ENCODE assay signal across 15 cellular contexts in the genomic region with DNA sequence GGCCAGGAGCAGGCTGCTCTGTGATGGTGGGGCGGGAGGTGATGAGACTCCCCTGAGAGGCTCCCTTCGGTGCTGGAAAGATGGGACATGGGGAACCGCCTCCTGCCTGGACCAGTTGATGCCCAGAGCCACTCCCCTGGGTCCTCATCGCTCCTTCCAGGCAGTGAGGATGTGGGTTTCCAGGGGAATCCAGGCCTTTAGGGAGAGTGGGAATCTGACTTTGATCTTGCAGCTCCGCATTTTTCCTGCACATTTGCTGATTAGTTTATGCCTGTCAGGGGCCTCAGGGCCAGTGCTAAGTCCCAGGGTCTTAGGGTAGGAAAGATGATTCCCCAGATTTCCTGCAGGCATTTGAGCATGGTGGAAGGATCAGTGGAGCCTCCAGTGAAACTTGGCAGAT. TPM values are rescaled to one million over a fixed set of nuclear protein-coding genes. Genes with fewer than 3 reads are reported as not detected.
DNase-seq lines count a peak whose midpoint lies in the region; ATAC-seq, FAIRE-seq and TF ChIP-seq lines count a peak whose summit lies in the region.
"Not testable (repeated sequence)": the region's sequence is repeated elsewhere in the genome, so short reads cannot be mapped to it uniquely, and the experiment has no call there.
"Had no signal": no experiment of that assay in that cellular context is flagged by ENCODE, and none has a peak within 500 bp of the region (broad histone marks: within the 10 kb centered on the region; RNA-seq: fewer than 3 reads in every experiment).

No MANE protein-coding gene starts in this region.

- not testable (repeated sequence) for H3F3A ChIP-seq in GM23338 (replicated peaks; ENCODE audit: low read depth)

- POLR2A ChIA-PET in A549 (lab: Yijun Ruan, JAX); HepG2 (lab: Yijun Ruan, JAX): not testable (repeated sequence)

- FAIRE-seq in A549 (lab: Jason Lieb, UNC), result not testable (repeated sequence)
- FAIRE-seq in bronchial epithelial cell (lab: Jason Lieb, UNC) (peak; percentile 99), keratinocyte (lab: Jason Lieb, UNC) (peak; percentile 59), HepG2 (lab: Jason Lieb, UNC) (peak; percentile 60)

- not testable (repeated sequence) for H4K20me1 ChIP-seq in GM23338 (replicated peaks; ENCODE audit: insufficient read depth); Karpas-422 (ENCODE audit: insufficient read depth, low read depth, low read length); keratinocyte (ENCODE audit: control insufficient read depth, extremely low read depth, insufficient read depth, low read length); HepG2 (ENCODE audit: insufficient read depth, low read length)

- intact Hi-C loops in HepG2 (cut with micrococcal nuclease; ENCODE audit: unreplicated experiment), result loop anchor here (5.0 kb wide), 1 partner anchor 184 kb away; no protein-coding TSS in a partner anchor

- H3K79me2 ChIP-seq in GM23338 (replicated peaks; ENCODE audit: insufficient read depth); Karpas-422 (ENCODE audit: low read length); keratinocyte (ENCODE audit: control insufficient read depth, insufficient read depth, low read length); HepG2 (ENCODE audit: insufficient read depth, low read length): not testable (repeated sequence)

- 69% methylated on average over 4 of the region's 5 CpGs for WGBS in A549 (ENCODE audit: missing lambda C conversion rate)
- WGBS in HepG2 (ENCODE audit: low lambda C conversion rate), result 0% methylated on average over 1 of the region's 5 CpGs

- H3K36me3 ChIP-seq in GM23338 (ENCODE audit: insufficient read depth); Karpas-422 (ENCODE audit: insufficient read depth, low read length); SJCRH30; bronchial epithelial cell (ENCODE audit: control insufficient read depth, insufficient read depth, low read length); keratinocyte (ENCODE audit: control insufficient read depth in 2 of 2, extremely low read depth in 1 of 2, insufficient read depth in 2 of 2, low read length in 2 of 2); HepG2 (replicated peaks in 1 of 2; ENCODE audit: control insufficient read depth in 1 of 2, insufficient read depth in 2 of 2, low read length in 2 of 2): not testable (repeated sequence)

- not testable (repeated sequence) for H3K4me1 Mint-ChIP-seq in GM23338; type B pancreatic cell (ENCODE audit: unreplicated experiment)

- TF ChIP-seq POLR2A in A549 (IDR thresholded peaks at IDR 0.05; ENCODE audit: low read length); HepG2 (IDR thresholded peaks at IDR 0.05; ENCODE audit: insufficient read depth in 1 of 2, low read depth in 2 of 2, low read length in 2 of 2): not testable (repeated sequence)

- not testable (repeated sequence) for H3K27me3 ChIP-seq in GM23338 (ENCODE audit: insufficient read depth); Karpas-422 (ENCODE audit: low read length); SJCRH30; bronchial epithelial cell (ENCODE audit: control insufficient read depth, insufficient read depth, low read length)
- H3K27me3 ChIP-seq in keratinocyte (ENCODE audit: control insufficient read depth, extremely low read depth, insufficient read depth, low read length) (peaks cover 27% of the 10 kb centered on the region), HepG2 (ENCODE audit: control insufficient read depth in 1 of 2, insufficient read depth in 2 of 2, low read length in 2 of 2) (peaks cover 1 to 19% of the 10 kb centered on the region in 2 experiments; a peak in 2 of 5 replicates)

- H3K4me3 ChIP-seq in A549; GM23338; Karpas-422 (ENCODE audit: low read length); SJCRH30; bronchial epithelial cell (ENCODE audit: low read depth, low read length); keratinocyte (ENCODE audit: control insufficient read depth in 2 of 3, extremely low read depth in 1 of 3, insufficient read depth in 2 of 3, low read depth in 1 of 3, low read length in 3 of 3); HepG2 (replicated peaks in 1 of 3; ENCODE audit: insufficient read depth in 1 of 3, low read depth in 2 of 3, low read length in 3 of 3): not testable (repeated sequence)

- not testable (repeated sequence) for H3K9me1 ChIP-seq in keratinocyte (ENCODE audit: control insufficient read depth, extremely low read depth, insufficient read depth, low read length)

- DNase-seq in A549 (ENCODE audit: low read depth in 1 of 2, low spot score in 1 of 2); GM23338 (ENCODE audit: low spot score); bronchial epithelial cell (ENCODE audit: low read depth); keratinocyte (ENCODE audit: low read depth, low spot score); HepG2 (ENCODE audit: low spot score): not testable (repeated sequence)
- DNase-seq in Karpas-422 (peak; percentile 6), SJCRH30 (peak; percentile 83 to 91), type B pancreatic cell (ENCODE audit: extremely low spot score, unreplicated experiment) (peak; percentile 43)

- TF ChIP-seq EP300 in A549 (IDR thresholded peaks at IDR 0.05); HepG2 (IDR thresholded peaks at IDR 0.05; ENCODE audit: low read depth in 2 of 2, low read length in 2 of 2); HepG2 (CRISPR knock-in tag; IDR thresholded peaks at IDR 0.05; ENCODE audit: borderline replicate concordance): not testable (repeated sequence)

- H3K27ac Mint-ChIP-seq in GM23338, type B pancreatic cell: not testable (repeated sequence)

- H3K36me3 Mint-ChIP-seq in GM23338 (ENCODE audit: low read depth); type B pancreatic cell: not testable (repeated sequence)

- in situ Hi-C loops in HepG2 (cut with HindIII; ENCODE audit: extremely low pct_ligation_motif_present, low pct_unique_long_range_greater_than_20kb), result not testable (repeated sequence)

- H3K4me2 ChIP-seq in A549; GM23338; Karpas-422 (ENCODE audit: low read depth, low read length, poor library complexity, severe bottlenecking); keratinocyte (ENCODE audit: control insufficient read depth, extremely low read depth, insufficient read depth, low read depth, low read length); HepG2 (ENCODE audit: low read depth, low read length): not testable (repeated sequence)

- TF ChIP-seq RAD21 in A549 (conservative IDR thresholded peaks at IDR 0.05 in 1 of 2, IDR thresholded peaks at IDR 0.05 in 1 of 2); HepG2 (CRISPR knock-in tag; IDR thresholded peaks at IDR 0.05): not testable (repeated sequence)

- peak; percentile 17 to 24; a peak in 1 of 6 replicates for ATAC-seq in A549
- ATAC-seq in GM23338, result peak; percentile 10; the same call in 2 of the 3 replicates
- not testable (repeated sequence) for ATAC-seq in HepG2

- peaks cover 14% of the 10 kb centered on the region; the same call in 2 of the 3 replicates for H3K9me3 Mint-ChIP-seq in GM23338
- H3K9me3 Mint-ChIP-seq in type B pancreatic cell, result not testable (repeated sequence)

- not testable (repeated sequence) for TF ChIP-seq CTCF in A549 (IDR thresholded peaks at IDR 0.05); GM23338 (conservative IDR thresholded peaks at IDR 0.05; ENCODE audit: low read depth in 2 of 2); bronchial epithelial cell (IDR thresholded peaks at IDR 0.05; ENCODE audit: insufficient read depth, low read length, severe bottlenecking); keratinocyte (optimal IDR thresholded peaks at IDR 0.05 in 1 of 3, IDR thresholded peaks at IDR 0.05 in 1 of 3, conservative IDR thresholded peaks at IDR 0.05 in 1 of 3; ENCODE audit: extremely low read depth in 1 of 3, insufficient read depth in 2 of 3, low read length in 3 of 3); HepG2 (CRISPR knock-in tag; IDR thresholded peaks at IDR 0.05); type B pancreatic cell (conservative IDR thresholded peaks at IDR 0.05)

- not testable (repeated sequence) for BruUV-seq in HepG2 (replicated peaks; lab: Mats Ljungman, UMichigan)

- not testable (repeated sequence) for H3K9ac ChIP-seq in Karpas-422 (ENCODE audit: low read length); keratinocyte (ENCODE audit: control insufficient read depth, extremely low read depth, insufficient read depth, low read length); HepG2 (ENCODE audit: insufficient read depth, low read depth, low read length)

- H3K27ac ChIP-seq in A549; GM23338 (ENCODE audit: low read depth); Karpas-422 (ENCODE audit: low read length); SJCRH30; keratinocyte (ENCODE audit: control insufficient read depth, insufficient read depth, low read length); HepG2 (ENCODE audit: extremely low read length, insufficient read depth, low read length): not testable (repeated sequence)

- not testable (repeated sequence) for H3K4me3 Mint-ChIP-seq in GM23338, type B pancreatic cell

- H3K9me3 ChIP-seq in A549; Karpas-422 (ENCODE audit: low read length); SJCRH30 (replicated peaks); keratinocyte (ENCODE audit: control insufficient read depth, low read depth, low read length); HepG2 (ENCODE audit: low read length): not testable (repeated sequence)

- H3K4me1 ChIP-seq in A549; GM23338 (ENCODE audit: insufficient read depth); Karpas-422 (ENCODE audit: low read length); keratinocyte (ENCODE audit: control insufficient read depth, extremely low read depth, insufficient read depth, low read length); HepG2 (ENCODE audit: insufficient read depth, low read length): not testable (repeated sequence)
- peaks cover 18% of the 10 kb centered on the region for H3K4me1 ChIP-seq in SJCRH30

- H3K27me3 Mint-ChIP-seq in GM23338 (ENCODE audit: insufficient read depth, low read depth, poor library complexity), result peaks cover 12% of the 10 kb centered on the region
- H3K27me3 Mint-ChIP-seq in type B pancreatic cell, result not testable (repeated sequence)

- not testable (repeated sequence) for H2AFZ ChIP-seq in GM23338; Karpas-422 (ENCODE audit: low read length); keratinocyte (ENCODE audit: control insufficient read depth, low read length); HepG2 (ENCODE audit: low read length)

- H3K9me2 ChIP-seq in GM23338 (ENCODE audit: insufficient read depth); Karpas-422 (replicated peaks; ENCODE audit: insufficient read depth, low read length): not testable (repeated sequence)

- CTCF ChIA-PET in A549 (lab: Yijun Ruan, JAX); HepG2 (lab: Yijun Ruan, JAX; ENCODE audit: low intra/inter-chr PET ratio, low total read pairs): not testable (repeated sequence)

- dilution Hi-C loops in keratinocyte (cut with MboI; ENCODE audit: extremely low pct_ligation_motif_present, low sequenced_read_pairs), result not testable (repeated sequence)

RNA-seq across cellular contexts. Expression of a gene that starts 18.0 kb away (rescaled TPM):
- polyA plus RNA-seq in A549 (2011; rRNA removed), result not detected in 2 replicates
- not detected in 2 replicates for polyA plus RNA-seq in A549 (2012; cell fraction: cytosol; rRNA removed)
- not detected in 2 replicates for polyA plus RNA-seq in A549 (2012; cell fraction: nucleus; rRNA removed)
- not detected in 3 replicates for polyA plus RNA-seq in A549 (2017; fragmentation: RNase III; extraction: RNeasy Plus Mini Kit Qiagen cat#74134 plus additional on column Dnase treatment)
- not detected in 2 replicates for polyA minus RNA-seq in A549 (2011; rRNA and poly(A)+ RNA removed)
- not detected in 2 replicates for total RNA-seq in GM23338 (2014; rRNA removed; shearing (Covaris generic))
- not detected in 2 replicates for polyA plus RNA-seq in GM23338 (2016; fragmentation: Nextera tagmentation; extraction: Ambion mirVana)
- not detected in 2 replicates for total RNA-seq in Karpas-422 (2014; rRNA removed; shearing (Covaris generic); ENCODE audit: low replicate concordance)
- total RNA-seq in SJCRH30 (2014; rRNA removed; shearing (Covaris generic)), result 0.28 and 0.84 TPM in 2 replicates
- total RNA-seq in bronchial epithelial cell, result not detected in 2 replicates
- not detected in 3 replicates for polyA plus RNA-seq in keratinocyte
- polyA plus RNA-seq in keratinocyte (2011; ENCODE audit: low read depth), result not detected
- polyA plus RNA-seq in keratinocyte (2011; cell fraction: cytosol; rRNA removed), result not detected in 2 replicates
- not detected in 2 replicates for polyA plus RNA-seq in keratinocyte (2011; cell fraction: nucleus; rRNA removed)
- polyA plus RNA-seq in keratinocyte (2012; ENCODE audit: low replicate concordance), result not detected in 2 replicates
- not detected in 3 replicates for polyA minus RNA-seq in keratinocyte
- polyA minus RNA-seq in keratinocyte (2011; cell fraction: cytosol; rRNA and poly(A)+ RNA removed), result not detected
- polyA minus RNA-seq in keratinocyte (2011; cell fraction: nucleus; rRNA and poly(A)+ RNA removed), result not detected in 2 replicates
- total RNA-seq in HepG2 (2016; rRNA removed; fragmentation: Illumina TruSeq; extraction: Trizol), result not detected in 2 replicates
- total RNA-seq in HepG2 (2016; cell fraction: cytosol; rRNA removed; fragmentation: Illumina TruSeq; extraction: Trizol; ENCODE audit: low read depth), result not detected in 2 replicates
- total RNA-seq in HepG2 (2016; cell fraction: insoluble cytoplasmic fraction; rRNA removed; fragmentation: Illumina TruSeq; extraction: Trizol), result not detected in 2 replicates
- not detected in 2 replicates for total RNA-seq in HepG2 (2016; cell fraction: membrane; rRNA removed; fragmentation: Illumina TruSeq; extraction: Trizol)
- total RNA-seq in HepG2 (2016; cell fraction: nucleus; rRNA removed; fragmentation: Illumina TruSeq; extraction: Trizol), result not detected in 2 replicates
- polyA plus RNA-seq in HepG2 (2011; rRNA removed), result not detected in 2 replicates
- polyA plus RNA-seq in HepG2 (2011; cell fraction: cytosol; rRNA removed), result not detected in 2 replicates
- not detected in 2 replicates for polyA plus RNA-seq in HepG2 (2011; cell fraction: nucleus; rRNA removed)
- polyA plus RNA-seq in HepG2 (2012), result not detected in 2 replicates
- not detected in 2 replicates for polyA plus RNA-seq in HepG2 (2016; cell fraction: cytosol; fragmentation: Illumina TruSeq; extraction: Trizol; ENCODE audit: low read depth)
- polyA plus RNA-seq in HepG2 (2016; cell fraction: insoluble cytoplasmic fraction; fragmentation: Illumina TruSeq; extraction: Trizol; ENCODE audit: low read depth), result not detected in 2 replicates
- not detected in 2 replicates for polyA plus RNA-seq in HepG2 (2016; cell fraction: membrane; fragmentation: Illumina TruSeq; extraction: Trizol; ENCODE audit: low read depth)
- polyA plus RNA-seq in HepG2 (2016; cell fraction: nucleus; fragmentation: Illumina TruSeq; extraction: Trizol; ENCODE audit: insufficient read depth, low read depth), result not detected in 2 replicates
- polyA minus RNA-seq in HepG2 (2011; rRNA and poly(A)+ RNA removed; ENCODE audit: low replicate concordance), result not detected in 2 replicates
- polyA minus RNA-seq in HepG2 (2011; cell fraction: cytosol; rRNA and poly(A)+ RNA removed), result not detected in 2 replicates
- not detected in 2 replicates for polyA minus RNA-seq in HepG2 (2011; cell fraction: nucleus; rRNA and poly(A)+ RNA removed)
- total RNA-seq in type B pancreatic cell (ENCODE audit: low replicate concordance), result not detected in 2 replicates
- total RNA-seq: A172; A673; CD4-positive, alpha-beta memory T cell; CD4-positive, CD25-positive, alpha-beta regulatory T cell; CD8-positive, alpha-beta memory T cell had no signal
- polyA plus RNA-seq: AG04450; CD14-positive monocyte; CD4-positive, alpha-beta memory T cell; CD4-positive, CD25-positive, alpha-beta regulatory T cell; CD8-positive, alpha-beta memory T cell had no signal
